11 cellular contexts compared by ENCODE assay signal in genomic region chr15:74867562-74868458, GRCh38. TPM values are rescaled to one million over a fixed set of nuclear protein-coding genes. Genes with fewer than 3 reads are reported as not detected.
DNase-seq lines count a peak whose midpoint lies in the region; ATAC-seq and TF ChIP-seq lines count a peak whose summit lies in the region.
"Had no signal": no experiment of that assay in that cellular context is flagged by ENCODE, and none has a peak within 500 bp of the region (broad histone marks: within the 10 kb centered on the region; RNA-seq: fewer than 3 reads in every experiment).

No MANE protein-coding gene starts in this region.

- peaks cover 54% of the 10 kb centered on the region for H3K4me1 ChIP-seq in colonic mucosa

- H3K27ac ChIP-seq in colonic mucosa, result peak overlapping the region; percentile 92

- H3K27me3 ChIP-seq in colonic mucosa, result no peaks in the 10 kb centered on the region

- TF ChIP-seq CTCF in colonic mucosa (IDR thresholded peaks at IDR 0.05), result no peak

- intact Hi-C loops in colonic mucosa (cut with DNase I), result no loop called here

- DNase-seq in Ammon's horn (ENCODE audit: low spot score), result peak; percentile 62
- peak; percentile 96 for DNase-seq in MV-4-11 (lab: John Stamatoyannopoulos, UW)
- peak; percentile 69 for DNase-seq in colonic mucosa
- DNase-seq in myocyte (ENCODE audit: low read depth), result peak; percentile 91
- no peak for DNase-seq in DMS114 treated with DMSO at 0.1 percent for 48 hours (lab: John Stamatoyannopoulos, UW; ENCODE audit: unreplicated experiment)
- DNase-seq in NCI-H187 (lab: John Stamatoyannopoulos, UW), result no peak
- DNase-seq in hippocampal formation (lab: John Stamatoyannopoulos, UW), result no peak
- DNase-seq: DND-41, IMR-90 had no signal

- ATAC-seq in HG02852 (IDR thresholded peaks at IDR 0.05; ENCODE audit: unreplicated experiment), result no peak

- H3K36me3 ChIP-seq in colonic mucosa, result no peaks in the 10 kb centered on the region

- H3K9me3 ChIP-seq in colonic mucosa, result no peaks in the 10 kb centered on the region

- peak overlapping the region in 1 of 2 donors; percentile 83 for H3K9ac ChIP-seq in colonic mucosa (ENCODE audit: low read depth in 2 of 2, low read length in 2 of 2)

- H3K4me3 ChIP-seq in colonic mucosa, result no peak overlapping the region

RNA-seq across cellular contexts. Expression of gene SCAMP2, which starts 5.4 kb away (rescaled TPM):
- 100 to 1,000 TPM; 152 to 204 TPM for total RNA-seq in colonic mucosa
- 59.2 and 77.2 TPM in 2 replicates for total RNA-seq in myocyte
- polyA plus RNA-seq in myocyte (2012), result 106 TPM

RNA-seq across cellular contexts. Expression of gene MPI, which starts 22.0 kb away (rescaled TPM):
- total RNA-seq in colonic mucosa (10 to 100 TPM; 50.7 to 68.0 TPM), myocyte (334 and 342 TPM in 2 replicates)
- 90.3 TPM for polyA plus RNA-seq in myocyte (2012)

RNA-seq across cellular contexts. Expression of gene ULK3, which starts 24.9 kb away (rescaled TPM):
- total RNA-seq in colonic mucosa (10 to 100 TPM; 45.6 to 50.7 TPM), myocyte (75.0 and 80.5 TPM in 2 replicates)
- polyA plus RNA-seq in myocyte (2012), result 36.8 TPM

RNA-seq across cellular contexts. Expression of gene FAM219B, which starts 38.8 kb away (rescaled TPM):
- total RNA-seq in colonic mucosa (10 to 100 TPM; 44.7 to 54.2 TPM), myocyte (111 and 113 TPM in 2 replicates)
- polyA plus RNA-seq in myocyte (2012), result 73.0 TPM

RNA-seq across cellular contexts. Expression of gene CPLX3, which starts 41.4 kb away (rescaled TPM):
- total RNA-seq in colonic mucosa (not detected), myocyte (not detected in 2 replicates)
- polyA plus RNA-seq in myocyte (2012), result not detected
- total RNA-seq: dermis microvascular lymphatic vessel endothelial cell, IMR-90 had no signal
- polyA plus RNA-seq: IMR-90 had no signal

Comparison
In these comparisons a context has a peak if more than half of its experiments do, and no peak if none do; other contexts are left out.
1. DNase-seq: peak in Ammon's horn (single experiment), MV-4-11 (single experiment), colonic mucosa (single experiment) and myocyte (single experiment); none in DMS114 treated with DMSO at 0.1 percent for 48 hours (single experiment), NCI-H187 (0 of 2) and hippocampal formation (0 of 2).